10 cellular contexts compared by ENCODE assay signal in genomic region chr5:96968074-96968473, GRCh38. TPM values are rescaled to one million over a fixed set of nuclear protein-coding genes. Genes with fewer than 3 reads are reported as not detected.
DNase-seq lines count a peak whose midpoint lies in the region; ATAC-seq and TF ChIP-seq lines count a peak whose summit lies in the region.
"Had no signal": no experiment of that assay in that cellular context is flagged by ENCODE, and none has a peak within 500 bp of the region (broad histone marks: within the 10 kb centered on the region; RNA-seq: fewer than 3 reads in every experiment).

No MANE protein-coding gene starts in this region.

- H3K27ac ChIP-seq in esophagus squamous epithelium (peak overlapping the region in 3 of 4 donors; percentile 5 to 54 (median 11)), osteoblast (ENCODE audit: low read depth, low read length) (peak overlapping the region; percentile 16)

- DNase-seq in DMS53 treated with DMSO at 0.1 percent for 48 hours (lab: John Stamatoyannopoulos, UW; ENCODE audit: unreplicated experiment) (peak; percentile 11), NCI-H69 (lab: John Stamatoyannopoulos, UW) (peak; percentile 76), esophagus squamous epithelium (lab: John Stamatoyannopoulos, UW) (no peak), osteoblast (ENCODE audit: insufficient read length, low spot score, missing footprints) (peak; percentile 27), SIG-M5 treated with dmso at 0.1 percent for 504 hours (lab: John Stamatoyannopoulos, UW; ENCODE audit: unreplicated experiment) (no peak), left colon (no peak)
- no peak for DNase-seq in activated naive CD4-positive, alpha-beta T cell (lab: John Stamatoyannopoulos, UW)
- DNase-seq: GF-D8; stimulated activated CD4-positive, alpha-beta T cell treated with anti-CD3 and anti-CD28 coated beads, Interleukin-2, amount 100 ng/mL, for 48 hours had no signal

- no peak for TF ChIP-seq POLR2A in esophagus squamous epithelium (IDR thresholded peaks at IDR 0.05)

- TF ChIP-seq CTCF in esophagus squamous epithelium (IDR thresholded peaks at IDR 0.05) (no peak), osteoblast (IDR thresholded peaks at IDR 0.05; ENCODE audit: extremely low read depth, low read depth, low read length) (no peak)

- WGBS in esophagus squamous epithelium, 2 donors: 23 to 24% methylated on average over 1 of the region's 1 CpG

- ATAC-seq in HG02981 (IDR thresholded peaks at IDR 0.05; ENCODE audit: unreplicated experiment) (no peak), left colon (no peak)

- peaks cover 13% of the 10 kb centered on the region for H4K20me1 ChIP-seq in osteoblast (ENCODE audit: insufficient read depth, low read length)

- H3K4me2 ChIP-seq in osteoblast (ENCODE audit: insufficient read depth, low read length): no peak overlapping the region

- H3K27me3 ChIP-seq in esophagus squamous epithelium (no peaks in the 10 kb centered on the region), osteoblast (ENCODE audit: insufficient read depth, low read length) (no peaks in the 10 kb centered on the region)

- H3K4me1 ChIP-seq in esophagus squamous epithelium (peaks cover 0 to 49% (median 20%) of the 10 kb centered on the region in 3 donors), osteoblast (ENCODE audit: insufficient read depth, low read length) (peaks cover 25% of the 10 kb centered on the region)

- H3K79me2 ChIP-seq in osteoblast (ENCODE audit: insufficient read depth, low read length): peaks cover 87% of the 10 kb centered on the region

- H2AFZ ChIP-seq in osteoblast (ENCODE audit: low read length): no peak overlapping the region

- intact Hi-C loops in esophagus squamous epithelium (cut with DNase I) (no loop called here), left colon (cut with DNase I, micrococcal nuclease) (no loop called here)

- H3K36me3 ChIP-seq in esophagus squamous epithelium (no peaks in the 10 kb centered on the region), osteoblast (ENCODE audit: insufficient read depth, low read length) (no peaks in the 10 kb centered on the region)

- H3K9me3 ChIP-seq in esophagus squamous epithelium (no peaks in the 10 kb centered on the region), osteoblast (ENCODE audit: low read depth, low read length) (no peaks in the 10 kb centered on the region)

- no peak overlapping the region for H3K4me3 ChIP-seq in esophagus squamous epithelium
- H3K4me3 ChIP-seq in osteoblast (ENCODE audit: insufficient read depth, low read length): no peak overlapping the region

RNA-seq across cellular contexts. Expression of gene LNPEP, which starts 32.2 kb away (rescaled TPM):
- total RNA-seq in esophagus squamous epithelium: 10 to 100 TPM; 32.0 to 48.1 (median 36.0) TPM
- 44.9 and 53.6 TPM in 2 replicates for total RNA-seq in osteoblast
- total RNA-seq in left colon: 10 to 100 TPM; 32.2 to 34.4 TPM

Comparison
In these comparisons a context has a peak if more than half of its experiments do, and no peak if none do; other contexts are left out.
1. DNase-seq: peak in DMS53 treated with DMSO at 0.1 percent for 48 hours (single experiment), NCI-H69 (single experiment) and osteoblast (single experiment); none in esophagus squamous epithelium (single experiment), SIG-M5 treated with dmso at 0.1 percent for 504 hours (single experiment), activated naive CD4-positive, alpha-beta T cell (0 of 4) and left colon (0 of 2).